ENCODE assay signal across 8 cellular contexts in genomic region chr16:30698816-30699614, GRCh38.
DNase-seq lines count a peak whose midpoint lies in the region; ATAC-seq and TF ChIP-seq lines count a peak whose summit lies in the region.

TSS of gene SRCAP (plus strand) at chr16:30699171. CDS start at chr16:30700825, 1,654 bp downstream.

- DNase-seq in AG10803 (ENCODE audit: low read depth) (peak; percentile 69), NCI-H446 treated with DMSO at 0.1 percent for 48 hours (lab: John Stamatoyannopoulos, UW) (peak; percentile 39), kidney tubule cell (ENCODE audit: low spot score) (peak; percentile 78)
- peak; percentile 91 for DNase-seq in activated CD4-positive, alpha-beta T cell treated with anti-CD3 and anti-CD28 coated beads for 48 hours
- DNase-seq in stimulated activated CD4-positive, alpha-beta T cell treated with anti-CD3 and anti-CD28 coated beads, Interleukin-15, amount 100 ng/mL, for 48 hours (ENCODE audit: low read depth in 2 of 2), result peak; percentile 82 to 88

- no peak for TF ChIP-seq CTCF in AG10803 (conservative IDR thresholded peaks at IDR 0.05; ENCODE audit: low read length)

- ATAC-seq in GM19025 (IDR thresholded peaks at IDR 0.05; ENCODE audit: low read depth, unreplicated experiment) (peak; percentile 28), HG03342 (IDR thresholded peaks at IDR 0.05; ENCODE audit: unreplicated experiment) (peak; percentile 31)

- peak within 1 kb of the TSS; percentile 93 for H3K4me3 ChIP-seq in AG10803 (ENCODE audit: low read length)

- peak within 1 kb of the TSS; percentile 100 for H3K27ac ChIP-seq in cingulate gyrus (ENCODE audit: low read depth, low read length)

Comparison
In these comparisons a context has a peak if more than half of its experiments do, and no peak if none do; other contexts are left out.
1. Peak in every context shown above with its lines: DNase-seq, ATAC-seq, H3K4me3 ChIP-seq and H3K27ac ChIP-seq.
2. DNase-seq: peak in every context shown above with its lines; median percentile 91 in activated CD4-positive, alpha-beta T cell treated with anti-CD3 and anti-CD28 coated beads for 48 hours; 85 in stimulated activated CD4-positive, alpha-beta T cell treated with anti-CD3 and anti-CD28 coated beads, Interleukin-15, amount 100 ng/mL, for 48 hours; 78 in kidney tubule cell; 69 in AG10803; 39 in NCI-H446 treated with DMSO at 0.1 percent for 48 hours.